8 cellular contexts compared by ENCODE assay signal in the genomic region with DNA sequence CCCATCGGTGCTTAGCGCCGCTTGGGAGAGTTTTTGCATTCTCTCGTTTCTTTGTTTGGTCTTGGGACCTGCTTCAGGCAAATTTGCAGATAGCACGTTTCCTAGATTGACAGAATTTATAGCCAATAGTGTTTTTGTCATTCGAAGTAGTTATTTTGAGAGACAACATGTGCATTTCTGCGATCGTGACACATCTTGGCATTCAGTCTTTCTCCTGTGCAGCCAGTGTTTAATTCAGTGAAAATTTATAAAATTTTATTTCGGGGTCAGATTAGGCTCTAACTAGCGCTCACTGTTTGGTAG. TPM values are rescaled to one million over a fixed set of nuclear protein-coding genes. Genes with fewer than 3 reads are reported as not detected.
DNase-seq lines count a peak whose midpoint lies in the region; FAIRE-seq and TF ChIP-seq lines count a peak whose summit lies in the region.

No MANE protein-coding gene starts in this region.

- H3K4me3 ChIP-seq in HEK293 (ENCODE audit: low read depth, low read length): peak overlapping the region; percentile 100
- H3K4me3 ChIP-seq in OCI-LY7 (ENCODE audit: low read depth, low read length, poor library complexity, severe bottlenecking): peak overlapping the region; percentile 99
- H3K4me3 ChIP-seq in endodermal cell (ENCODE audit: low read length): peak overlapping the region; percentile 96
- peak overlapping the region; percentile 77 for H3K4me3 ChIP-seq in neuron (ENCODE audit: low read length)

- H3K4me1 ChIP-seq in HEK293 (ENCODE audit: control insufficient read depth, insufficient read depth, low read length) (peaks cover 4% of the 10 kb centered on the region), OCI-LY7 (ENCODE audit: insufficient read depth, low read length, poor library complexity, severe bottlenecking) (peaks cover 14% of the 10 kb centered on the region), endodermal cell (ENCODE audit: control insufficient read depth, insufficient read depth, low read length) (no peaks in the 10 kb centered on the region), neuron (ENCODE audit: insufficient read depth, low read length) (peaks cover 18% of the 10 kb centered on the region)

- TF ChIP-seq POLR2A in GM12891 (IDR thresholded peaks at IDR 0.05; ENCODE audit: low read depth, low read length): no peak

- peak overlapping the region; percentile 94 for H2AFZ ChIP-seq in OCI-LY7 (ENCODE audit: low read length)
- peak overlapping the region; percentile 70 for H2AFZ ChIP-seq in neuron (ENCODE audit: low read depth, low read length)

- POLR2A ChIA-PET in HEK293 (lab: Yijun Ruan, JAX): interaction anchor here (0.6 to 2.6 kb wide), 2 partner anchors 9 to 740 kb away, joined by 7 to 8 read pairs; no protein-coding TSS in a partner anchor
- POLR2A ChIA-PET in OCI-LY7 (lab: Charles Lee): interaction anchor here (0.6 to 1.1 kb wide), 2 partner anchors 27 to 340 kb away, joined by 3 read pairs; no protein-coding TSS in a partner anchor

- intact Hi-C loops in OCI-LY7 (cut with micrococcal nuclease; ENCODE audit: unreplicated experiment): loop anchor here (5.0 kb wide), 2 partner anchors 564 to 741 kb away; partner anchors contain the start of genes LMNB1 and SLC12A2

- H4K20me1 ChIP-seq in OCI-LY7 (ENCODE audit: insufficient read depth, low read length): no peaks in the 10 kb centered on the region

- H3K9me3 Mint-ChIP-seq in endodermal cell: peaks cover 5% of the 10 kb centered on the region

- TF ChIP-seq CTCF in HEK293 (tag by site-specific recombination; IDR thresholded peaks at IDR 0.05) (no peak), OCI-LY7 (conservative IDR thresholded peaks at IDR 0.05; ENCODE audit: low read length) (no peak), endodermal cell (conservative IDR thresholded peaks at IDR 0.05) (no peak)

- FAIRE-seq in GM12891 (lab: Jason Lieb, UNC): no peak

- BruUV-seq in OCI-LY7 (replicated peaks; lab: Mats Ljungman, UMichigan): no TSS peak

- 10 to 19% methylated on average over 10 of the region's 10 CpGs for WGBS in endodermal cell (ENCODE audit: insufficient coverage in 1 of 2, insufficient read length in 1 of 2), 2 experiments

- H3K27ac ChIP-seq in HEK293 (ENCODE audit: extremely low read depth, low read depth, low read length): peak overlapping the region; percentile 88
- H3K27ac ChIP-seq in OCI-LY7 (ENCODE audit: low read depth, low read length, poor library complexity, severe bottlenecking): peak overlapping the region; percentile 51
- H3K27ac ChIP-seq in endodermal cell (ENCODE audit: low read depth, low read length): peak overlapping the region; percentile 87

- H3K4me2 ChIP-seq in OCI-LY7 (ENCODE audit: low read length): peak overlapping the region; percentile 95

- H3K27me3 ChIP-seq in endodermal cell (ENCODE audit: control insufficient read depth, insufficient read depth, low read length, poor library complexity, severe bottlenecking): no peaks in the 10 kb centered on the region
- H3K27me3 ChIP-seq in neuron (ENCODE audit: insufficient read depth, low read length): no peaks in the 10 kb centered on the region

- peak overlapping the region; percentile 94 for H3K27ac Mint-ChIP-seq in endodermal cell

- peaks cover 16 to 30% of the 10 kb centered on the region in 2 experiments for H3K36me3 ChIP-seq in HEK293 (ENCODE audit: control insufficient read depth in 2 of 2, insufficient read depth in 1 of 2, low read length in 2 of 2)
- peaks cover 45% of the 10 kb centered on the region for H3K36me3 ChIP-seq in OCI-LY7 (ENCODE audit: insufficient read depth, low read length)
- H3K36me3 ChIP-seq in endodermal cell (ENCODE audit: control insufficient read depth, insufficient read depth, low read length): peaks cover 38% of the 10 kb centered on the region
- H3K36me3 ChIP-seq in neuron (ENCODE audit: insufficient read depth, low read length): peaks cover 30% of the 10 kb centered on the region

- CTCF ChIA-PET in HEK293 (lab: Yijun Ruan, JAX): interaction anchor here (2.0 kb wide), 1 partner anchor 25 kb away, joined by 4 read pairs; no protein-coding TSS in a partner anchor
- CTCF ChIA-PET in OCI-LY7 (lab: Charles Lee; ENCODE audit: unreplicated experiment): no interaction called here

- no peaks in the 10 kb centered on the region for H3K27me3 Mint-ChIP-seq in endodermal cell (ENCODE audit: insufficient read depth)

- no peaks in the 10 kb centered on the region for H3K9me2 ChIP-seq in OCI-LY7 (ENCODE audit: insufficient read depth, low read length)

- peaks cover 33% of the 10 kb centered on the region for H3K36me3 Mint-ChIP-seq in endodermal cell (ENCODE audit: low read depth)

- peaks cover 50% of the 10 kb centered on the region for H3K79me2 ChIP-seq in OCI-LY7 (ENCODE audit: insufficient read depth, low read depth, low read length)

- H3K9me3 ChIP-seq in HEK293 (ENCODE audit: control insufficient read depth, insufficient read depth, low read depth, low read length) (no peaks in the 10 kb centered on the region), OCI-LY7 (ENCODE audit: low read length) (peaks cover 21% of the 10 kb centered on the region; the same call in 1 of the 2 replicates), endodermal cell (ENCODE audit: control insufficient read depth, low read length) (peaks cover 32% of the 10 kb centered on the region), neuron (ENCODE audit: low read length) (peaks cover 12% of the 10 kb centered on the region)

- H3K4me3 Mint-ChIP-seq in endodermal cell: peak overlapping the region; percentile 90

- H3K9ac ChIP-seq in endodermal cell (ENCODE audit: extremely low read depth, low read length, poor library complexity, severe bottlenecking): peak overlapping the region; percentile 93

- H3K4me1 Mint-ChIP-seq in endodermal cell: peaks cover 13% of the 10 kb centered on the region

- DNase-seq in GM12891 (ENCODE audit: insufficient read length, low spot score): peak; percentile 5
- DNase-seq in OCI-LY7 (ENCODE audit: low spot score): peak; percentile 73
- no peak for DNase-seq in endodermal cell
- DNase-seq in inferior parietal cortex (ENCODE audit: extremely low spot score): no peak
- DNase-seq in occipital lobe (lab: John Stamatoyannopoulos, UW): no peak
- no peak for DNase-seq in NCI-H748 treated with DMSO at 0.1 percent for 48 hours (lab: John Stamatoyannopoulos, UW)

TF ChIP-seq in GM12891, 5 proteins besides CTCF, POLR2A, EP300 and RAD21:
- no peak for TF ChIP-seq SPI1 (IDR thresholded peaks at IDR 0.05; ENCODE audit: low read depth, low read length)
- no peak for TF ChIP-seq POU2F2 (IDR thresholded peaks at IDR 0.05; ENCODE audit: low read depth, low read length)
- no peak for TF ChIP-seq TAF1 (IDR thresholded peaks at IDR 0.05; ENCODE audit: low read depth, low read length)
- no peak for TF ChIP-seq PAX5 (IDR thresholded peaks at IDR 0.05; ENCODE audit: insufficient read depth, low read length, severe bottlenecking)
- no peak for TF ChIP-seq POLR2AphosphoS5 (IDR thresholded peaks at IDR 0.05; ENCODE audit: low read depth, low read length)

TF ChIP-seq in HEK293, 187 proteins besides CTCF, POLR2A, EP300 and RAD21:
- TF ChIP-seq ZNF707 (tag by site-specific recombination; IDR thresholded peaks at IDR 0.05): no peak
- TF ChIP-seq ZNF48 (tag by site-specific recombination; IDR thresholded peaks at IDR 0.05): no peak
- TF ChIP-seq ZNF211 (tag by site-specific recombination; IDR thresholded peaks at IDR 0.05; ENCODE audit: low read depth): no peak
- no peak for TF ChIP-seq ZNF366 (tag by site-specific recombination; conservative IDR thresholded peaks at IDR 0.05)
- no peak for TF ChIP-seq EGR2 (tag by site-specific recombination; IDR thresholded peaks at IDR 0.05; ENCODE audit: low read depth)
- TF ChIP-seq ZNF791 (tag by site-specific recombination; IDR thresholded peaks at IDR 0.05): no peak
- TF ChIP-seq TRIM28 (IDR thresholded peaks at IDR 0.05; ENCODE audit: borderline replicate concordance, low read length): no peak
- no peak for TF ChIP-seq YY1 (tag by site-specific recombination; IDR thresholded peaks at IDR 0.05)
- no peak for TF ChIP-seq ZBTB8A (tag by site-specific recombination; IDR thresholded peaks at IDR 0.05)
- TF ChIP-seq ZNF488 (tag by site-specific recombination; IDR thresholded peaks at IDR 0.05): no peak
- no peak for TF ChIP-seq ZNF23 (tag by site-specific recombination; IDR thresholded peaks at IDR 0.05; ENCODE audit: borderline replicate concordance)
- no peak for TF ChIP-seq ZNF19 (tag by site-specific recombination; IDR thresholded peaks at IDR 0.05; ENCODE audit: low read depth)
- no peak for TF ChIP-seq ZNF560 (tag by site-specific recombination; IDR thresholded peaks at IDR 0.05; ENCODE audit: borderline replicate concordance)
- TF ChIP-seq ZSCAN16 (tag by site-specific recombination; IDR thresholded peaks at IDR 0.05): no peak
- TF ChIP-seq GLI4 (tag by site-specific recombination; IDR thresholded peaks at IDR 0.05): no peak

RNA-seq across cellular contexts. Expression of gene PRRC1, which starts 0.8 kb away (rescaled TPM):
- 19.0 TPM for polyA plus RNA-seq in GM12891 (2012; ENCODE audit: low read depth, missing spikeins)
- total RNA-seq in OCI-LY7 (2014; rRNA removed; shearing (Covaris generic)): 32.7 and 37.3 TPM in 2 replicates
- total RNA-seq in OCI-LY7 (2022) (46.5 and 52.5 TPM in 2 replicates), endodermal cell (10 to 100 TPM; 61.7 to 90.3 TPM), occipital lobe (57.2 TPM)
- polyA plus RNA-seq in endodermal cell (2013, experiment 1 of 2): 45.5 TPM
- polyA plus RNA-seq in endodermal cell (2013, experiment 2 of 2): 46.4 TPM

Comparison
In these comparisons a context has a peak if more than half of its experiments do, and no peak if none do; other contexts are left out.
1. DNase-seq: peak in GM12891 (single experiment) and OCI-LY7 (single experiment); none in endodermal cell (single experiment), inferior parietal cortex (single experiment), occipital lobe (single experiment) and NCI-H748 treated with DMSO at 0.1 percent for 48 hours (single experiment).
2. Peak in every context shown above with its lines, with median percentiles within 50 percentile points of each other: H3K27ac ChIP-seq and H3K4me3 ChIP-seq.